In genomic region chr3:152377184-152377570, GRCh38 we compare ENCODE assay signal across 1 cellular context.
TF ChIP-seq lines count a peak whose summit lies in the region.

No MANE protein-coding gene starts in this region.

TF ChIP-seq in IMR-90, 13 proteins besides CTCF, POLR2A, EP300 and RAD21 (continued from another document):
- TF ChIP-seq, protein P1, sequence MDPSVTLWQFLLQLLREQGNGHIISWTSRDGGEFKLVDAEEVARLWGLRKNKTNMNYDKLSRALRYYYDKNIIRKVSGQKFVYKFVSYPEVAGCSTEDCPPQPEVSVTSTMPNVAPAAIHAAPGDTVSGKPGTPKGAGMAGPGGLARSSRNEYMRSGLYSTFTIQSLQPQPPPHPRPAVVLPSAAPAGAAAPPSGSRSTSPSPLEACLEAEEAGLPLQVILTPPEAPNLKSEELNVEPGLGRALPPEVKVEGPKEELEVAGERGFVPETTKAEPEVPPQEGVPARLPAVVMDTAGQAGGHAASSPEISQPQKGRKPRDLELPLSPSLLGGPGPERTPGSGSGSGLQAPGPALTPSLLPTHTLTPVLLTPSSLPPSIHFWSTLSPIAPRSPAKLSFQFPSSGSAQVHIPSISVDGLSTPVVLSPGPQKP (IDR thresholded peaks at IDR 0.05; ENCODE audit: borderline replicate concordance, low read depth, low read length), result no peak
- TF ChIP-seq MAZ (IDR thresholded peaks at IDR 0.05; ENCODE audit: borderline replicate concordance, low read depth, low read length), result no peak
- no peak for TF ChIP-seq NFE2L2 (IDR thresholded peaks at IDR 0.05; ENCODE audit: low read depth, low read length)
- no peak for TF ChIP-seq MXI1 (IDR thresholded peaks at IDR 0.05; ENCODE audit: borderline replicate concordance, low read depth, low read length)
- no peak for TF ChIP-seq CEBPB (IDR thresholded peaks at IDR 0.05; ENCODE audit: low read depth, low read length)
- no peak for TF ChIP-seq CHD1 (IDR thresholded peaks at IDR 0.05; ENCODE audit: low read depth, low read length)
- TF ChIP-seq USF2 (IDR thresholded peaks at IDR 0.05; ENCODE audit: low read depth, low read length), result no peak
- TF ChIP-seq SMC3 (IDR thresholded peaks at IDR 0.05; ENCODE audit: low read depth, low read length), result no peak
- no peak for TF ChIP-seq FOS (IDR thresholded peaks at IDR 0.05; ENCODE audit: low read depth, low read length)
- TF ChIP-seq RFX5 (IDR thresholded peaks at IDR 0.05; ENCODE audit: low read depth, low read length), result no peak
- TF ChIP-seq RCOR1 (IDR thresholded peaks at IDR 0.05; ENCODE audit: insufficient replicate concordance, low read length), result no peak
